In the genomic region with DNA sequence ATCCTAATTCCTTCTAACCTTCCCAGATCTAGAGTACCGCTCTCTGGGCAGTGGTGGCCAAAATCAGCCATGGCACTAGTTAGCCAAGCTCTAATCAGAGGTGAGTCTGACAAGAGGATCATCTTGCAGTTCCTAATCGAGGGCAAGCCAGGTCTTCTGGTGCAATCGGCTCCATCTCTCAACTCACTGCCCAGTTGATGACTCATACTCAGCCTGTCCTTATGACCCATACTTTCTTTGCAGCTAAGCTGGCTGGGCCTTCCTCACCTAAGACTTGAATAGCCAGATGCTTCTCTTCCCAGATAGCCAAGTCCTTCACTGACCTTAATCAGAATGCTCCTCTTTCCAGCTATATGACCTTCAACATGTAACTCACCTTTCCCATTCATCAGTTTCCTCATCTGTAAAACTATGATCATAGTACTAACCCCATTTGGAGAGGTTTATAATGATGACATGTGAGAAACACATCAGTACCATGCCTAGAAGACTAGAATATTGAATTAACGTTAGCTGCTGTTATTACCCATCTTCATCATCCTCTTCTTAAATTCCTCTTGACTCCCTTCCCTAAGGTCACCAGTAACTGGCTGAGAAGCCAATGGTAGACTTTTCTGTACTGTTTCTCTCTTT, we compare ENCODE assay signal across 11 cellular contexts. TPM values are rescaled to one million over a fixed set of nuclear protein-coding genes. Genes with fewer than 3 reads are reported as not detected.
DNase-seq lines count a peak whose midpoint lies in the region; ATAC-seq and TF ChIP-seq lines count a peak whose summit lies in the region.
"Had no signal": no experiment of that assay in that cellular context is flagged by ENCODE, and none has a peak within 500 bp of the region (broad histone marks: within the 10 kb centered on the region; RNA-seq: fewer than 3 reads in every experiment).

No MANE protein-coding gene starts in this region.

- POLR2A ChIA-PET in IMR-90 (lab: Charles Lee; ENCODE audit: unreplicated experiment) = no interaction called here

- peak; percentile 46 for DNase-seq in AG09309 (ENCODE audit: low read depth)
- peak; percentile 87 for DNase-seq in IMR-90
- peak; percentile 69 for DNase-seq in brain microvascular endothelial cell
- no peak for DNase-seq in superior temporal gyrus (ENCODE audit: extremely low spot score)
- no peak for DNase-seq in hypothalamus (lab: John Stamatoyannopoulos, UW)
- DNase-seq in central memory CD4-positive, alpha-beta T cell = no peak
- DNase-seq in SK-N-DZ (ENCODE audit: low spot score) = no peak
- DNase-seq: activated CD4-positive, alpha-beta T cell treated with anti-CD3 and anti-CD28 coated beads, Interleukin-2, amount 50 U/mL, for 1 hour; NCI-H345 had no signal

- peaks cover 3% of the 10 kb centered on the region in 2 experiments; a peak in 2 of 4 replicates for H3K79me1 ChIP-seq in IMR-90 (ENCODE audit: low read depth in 1 of 2, low read length in 2 of 2)

- H3K4me2 ChIP-seq in IMR-90 (ENCODE audit: low read depth, low read length) = no peak overlapping the region

- dilution Hi-C loops in IMR-90 (cut with HindIII; ENCODE audit: low sequenced_read_pairs, unreplicated experiment) = no loop called here

- H3K4me3 ChIP-seq in AG09309 (ENCODE audit: control insufficient read depth, low read depth, low read length) (no peak overlapping the region), IMR-90 (ENCODE audit: insufficient read depth, low read depth, low read length) (no peak overlapping the region), brain microvascular endothelial cell (ENCODE audit: low read depth, low read length) (no peak overlapping the region), liver (ENCODE audit: low read depth in 1 of 3, low read length in 3 of 3) (no peak overlapping the region)
- H3K4me3 ChIP-seq: coronary artery had no signal

- no peak overlapping the region for H3K14ac ChIP-seq in IMR-90 (replicated peaks; ENCODE audit: low read depth, low read length)

- H4K5ac ChIP-seq in IMR-90 (ENCODE audit: low read depth, low read length) = no peak overlapping the region

- CTCF ChIA-PET in IMR-90 (lab: Yijun Ruan, JAX) = no interaction called here

- H2BK15ac ChIP-seq in IMR-90 (ENCODE audit: low read depth, low read length) = no peak overlapping the region

- H2BK120ac ChIP-seq in IMR-90 (ENCODE audit: low read depth, low read length) = no peak overlapping the region

- peaks cover 2% of the 10 kb centered on the region; the same call in 1 of the 2 replicates for H3K4me1 ChIP-seq in IMR-90 (ENCODE audit: control insufficient read depth, insufficient read depth, low read length)
- peaks cover 0 to 15% (median 8%) of the 10 kb centered on the region in 4 donors for H3K4me1 ChIP-seq in liver (ENCODE audit: control insufficient read depth in 4 of 4, insufficient read depth in 4 of 4, low read length in 3 of 4)

- in situ Hi-C loops in IMR-90 (cut with MboI; ENCODE audit: low sequenced_read_pairs) = no loop called here
- in situ Hi-C loops in brain microvascular endothelial cell (cut with HindIII; ENCODE audit: low pct_ligation_motif_present, low sequenced_read_pairs) = no loop called here

- WGBS in IMR-90 (ENCODE audit: extremely low coverage in 2 of 2, insufficient read length in 1 of 2), 2 experiments = 64% methylated on average over 2 of the region's 4 CpGs; no CpG with 5 or more reads in 1 of the 2 experiments
- WGBS in liver = 64% methylated on average over 4 of the region's 4 CpGs

- no peak overlapping the region for H2AK5ac ChIP-seq in IMR-90 (ENCODE audit: low read depth, low read length)

- H3K36me3 ChIP-seq in IMR-90 (ENCODE audit: control insufficient read depth, insufficient read depth, low read length) (peaks cover 12% of the 10 kb centered on the region), brain microvascular endothelial cell (replicated peaks) (peaks cover 6% of the 10 kb centered on the region), liver (ENCODE audit: control insufficient read depth in 4 of 4, insufficient read depth in 3 of 4, low read depth in 1 of 4, low read length in 3 of 4) (peaks cover 0 to 13% (median 9%) of the 10 kb centered on the region in 4 donors)

- H3K18ac ChIP-seq in IMR-90 (ENCODE audit: low read depth, low read length) = no peak overlapping the region

- no peak for TF ChIP-seq RAD21 in IMR-90 (IDR thresholded peaks at IDR 0.05; ENCODE audit: low read length)
- TF ChIP-seq RAD21 in liver (IDR thresholded peaks at IDR 0.05) = peak; percentile 20 to 28

- no peaks in the 10 kb centered on the region for H4K20me1 ChIP-seq in IMR-90 (ENCODE audit: insufficient read depth, low read length)

- peaks cover 17% of the 10 kb centered on the region for H3K9me1 ChIP-seq in IMR-90 (ENCODE audit: insufficient read depth, low read length)

- H2BK5ac ChIP-seq in IMR-90 (ENCODE audit: low read depth, low read length, poor library complexity, severe bottlenecking) = no peak overlapping the region

- H4K91ac ChIP-seq in IMR-90 (ENCODE audit: insufficient read depth, low read depth, low read length) = no peak overlapping the region

- H3K4ac ChIP-seq in IMR-90 (ENCODE audit: low read depth, low read length) = no peak overlapping the region

- no peak for TF ChIP-seq POLR2A in IMR-90 (IDR thresholded peaks at IDR 0.05; ENCODE audit: low read depth, low read length)

- no peaks in the 10 kb centered on the region for H3K9me3 ChIP-seq in IMR-90 (ENCODE audit: control insufficient read depth, insufficient read depth, low read length)
- H3K9me3 ChIP-seq in liver (ENCODE audit: control insufficient read depth in 4 of 4, low read length in 3 of 4) = no peaks in the 10 kb centered on the region

- peak; percentile 89 for ATAC-seq in IMR-90 (ENCODE audit: low read depth)

- TF ChIP-seq CTCF in AG09309 (IDR thresholded peaks at IDR 0.05; ENCODE audit: control insufficient read depth, insufficient read depth, low read depth, low read length, missing control alignments) = no peak
- no peak for TF ChIP-seq CTCF in IMR-90 (conservative IDR thresholded peaks at IDR 0.05; ENCODE audit: low read depth, low read length)
- no peak for TF ChIP-seq CTCF in brain microvascular endothelial cell (IDR thresholded peaks at IDR 0.05; ENCODE audit: low read depth, low read length, missing control alignments)
- no peak for TF ChIP-seq CTCF in liver (IDR thresholded peaks at IDR 0.05; ENCODE audit: low read depth, low read length, missing input control)

- no peak overlapping the region for H3K27ac ChIP-seq in IMR-90 (ENCODE audit: insufficient read depth, low read length)
- no peak overlapping the region for H3K27ac ChIP-seq in brain microvascular endothelial cell
- H3K27ac ChIP-seq in liver (ENCODE audit: low read depth in 1 of 2, low read length in 2 of 2) = peak overlapping the region; percentile 7 to 29
- H3K27ac ChIP-seq: coronary artery had no signal

- intact Hi-C loops in IMR-90 (cut with micrococcal nuclease) = no loop called here

- no TSS peak for BruUV-seq in IMR-90 (replicated peaks; lab: Mats Ljungman, UMichigan)

- no peak overlapping the region for H2BK20ac ChIP-seq in IMR-90 (ENCODE audit: low read depth, low read length)

- no peak overlapping the region for H3K23ac ChIP-seq in IMR-90 (ENCODE audit: low read depth, low read length)

- no peak overlapping the region for H2AK9ac ChIP-seq in IMR-90 (replicated peaks; ENCODE audit: low read depth, low read length, poor library complexity)

- no peak overlapping the region for H3K56ac ChIP-seq in IMR-90 (ENCODE audit: extremely low read depth, insufficient read depth, low read length)

- no peak overlapping the region for H3K9ac ChIP-seq in IMR-90 (ENCODE audit: low read depth, low read length)
- H3K9ac ChIP-seq in liver (ENCODE audit: low read depth in 1 of 2, low read length in 2 of 2) = no peak overlapping the region

- no peaks in the 10 kb centered on the region for H3K27me3 ChIP-seq in IMR-90 (ENCODE audit: control insufficient read depth, insufficient read depth, low read length)
- no peaks in the 10 kb centered on the region for H3K27me3 ChIP-seq in brain microvascular endothelial cell (replicated peaks)
- H3K27me3 ChIP-seq in liver (ENCODE audit: control insufficient read depth in 4 of 4, insufficient read depth in 4 of 4, low read length in 3 of 4) = no peaks in the 10 kb centered on the region

- no peak overlapping the region for H2AFZ ChIP-seq in IMR-90 (replicated peaks; ENCODE audit: low read length, poor library complexity)

- no peak overlapping the region for H4K8ac ChIP-seq in IMR-90 (ENCODE audit: low read depth in 2 of 2, low read length in 2 of 2)

TF ChIP-seq in IMR-90, 13 proteins besides CTCF, POLR2A, EP300 and RAD21:
- TF ChIP-seq CEBPB (IDR thresholded peaks at IDR 0.05; ENCODE audit: low read depth, low read length) (peak; percentile 84), NFE2L2 (IDR thresholded peaks at IDR 0.05; ENCODE audit: low read depth, low read length) (no peak), BHLHE40 (IDR thresholded peaks at IDR 0.05; ENCODE audit: low read depth, low read length) (peak; percentile 8; the same call in 1 of the 2 replicates), FOS (IDR thresholded peaks at IDR 0.05; ENCODE audit: low read depth, low read length) (peak; percentile 95), RFX5 (IDR thresholded peaks at IDR 0.05; ENCODE audit: low read depth, low read length) (no peak), SMC3 (IDR thresholded peaks at IDR 0.05; ENCODE audit: low read depth, low read length) (no peak)

RNA-seq across cellular contexts. Expression of gene RELL1, which starts 57.1 kb away (rescaled TPM):
- total RNA-seq in IMR-90 (2012; rRNA removed) (39.6 and 53.6 TPM in 2 replicates), liver (10 to 100 TPM; 12.9 to 16.8 TPM)
- polyA plus RNA-seq in IMR-90 (2012; rRNA removed) (6.8 TPM in 2 replicates), liver (1 to 10 TPM; 1.5 to 1.8 TPM)
- 5.6 TPM in 2 replicates for polyA plus RNA-seq in IMR-90 (2012; cell fraction: cytosol; rRNA removed)
- 3.8 and 4.2 TPM in 2 replicates for polyA plus RNA-seq in IMR-90 (2012; cell fraction: nucleus; rRNA removed; ENCODE audit: low replicate concordance)
- 9.5 and 11.1 TPM in 2 replicates for polyA plus RNA-seq in SK-N-DZ (2014; cell fraction: cytosol; rRNA removed)
- 2.5 and 9.1 TPM in 2 replicates for polyA plus RNA-seq in SK-N-DZ (2014; cell fraction: nucleus; rRNA removed)

Comparison
In these comparisons a context has a peak if more than half of its experiments do, and no peak if none do; other contexts are left out.
1. DNase-seq: peak in AG09309 (single experiment), IMR-90 (single experiment) and brain microvascular endothelial cell (single experiment); none in superior temporal gyrus (single experiment), hypothalamus (0 of 51), central memory CD4-positive, alpha-beta T cell (single experiment) and SK-N-DZ (single experiment).
2. H3K27ac ChIP-seq: peak in liver (2 of 2); none in IMR-90 (single experiment) and brain microvascular endothelial cell (single experiment).